9 cellular contexts compared by ENCODE assay signal in genomic region chr2:97745474-97746172, GRCh38. TPM values are rescaled to one million over a fixed set of nuclear protein-coding genes. Genes with fewer than 3 reads are reported as not detected.
A peak's percentile ranks its signal among the peaks of the same experiment; 100 is the strongest.
DNase-seq lines count a peak whose midpoint lies in the region; ATAC-seq lines count a peak whose summit lies in the region.
"Had no signal": no experiment of that assay in that cellular context is flagged by ENCODE, and none has a peak within 500 bp of the region (broad histone marks: within the 10 kb centered on the region; RNA-seq: fewer than 3 reads in every experiment).

No MANE protein-coding gene starts in this region.

- no peaks in the 10 kb centered on the region for H3K27me3 Mint-ChIP-seq in activated naive CD8-positive, alpha-beta T cell treated with anti-CD3 and anti-CD28 coated beads for 36 hours

- no peak overlapping the region for H3K4me3 Mint-ChIP-seq in activated naive CD8-positive, alpha-beta T cell treated with anti-CD3 and anti-CD28 coated beads for 36 hours

- H3K4me1 Mint-ChIP-seq in activated naive CD8-positive, alpha-beta T cell treated with anti-CD3 and anti-CD28 coated beads for 36 hours = peaks cover 57% of the 10 kb centered on the region

- H3K36me3 Mint-ChIP-seq in activated naive CD8-positive, alpha-beta T cell treated with anti-CD3 and anti-CD28 coated beads for 36 hours = peaks cover 30% of the 10 kb centered on the region

- peak overlapping the region; percentile 17 for H3K27ac Mint-ChIP-seq in activated naive CD8-positive, alpha-beta T cell treated with anti-CD3 and anti-CD28 coated beads for 36 hours

- peak; percentile 73 for DNase-seq in NCI-H2107 treated with DMSO at 0.1 percent for 48 hours (lab: John Stamatoyannopoulos, UW; ENCODE audit: unreplicated experiment)
- peak; percentile 65 for DNase-seq in activated naive CD8-positive, alpha-beta T cell treated with anti-CD3 and anti-CD28 coated beads for 36 hours
- peak; percentile 32 to 55 (median 34) for DNase-seq in stimulated activated CD4-positive, alpha-beta T cell treated with anti-CD3 and anti-CD28 coated beads, TNF-alpha, amount 100 ng/mL, for 24 hours (ENCODE audit: low read depth in 3 of 3)
- DNase-seq in HuH-7 (ENCODE audit: low spot score) = no peak
- DNase-seq: esophagus squamous epithelium, NCI-H524 treated with DMSO at 0.1 percent for 48 hours had no signal

- ATAC-seq in GM19043 (IDR thresholded peaks at IDR 0.05; ENCODE audit: low read depth, unreplicated experiment) = peak; percentile 58
- no peak for ATAC-seq in GM18861 (IDR thresholded peaks at IDR 0.05; ENCODE audit: unreplicated experiment)
- ATAC-seq in GM21447 (IDR thresholded peaks at IDR 0.05; ENCODE audit: unreplicated experiment) = no peak

- H3K9me3 Mint-ChIP-seq in activated naive CD8-positive, alpha-beta T cell treated with anti-CD3 and anti-CD28 coated beads for 36 hours = no peaks in the 10 kb centered on the region

RNA-seq across cellular contexts. Expression of gene ZAP70, which starts 32.2 kb away (rescaled TPM):
- total RNA-seq in activated naive CD8-positive, alpha-beta T cell treated with anti-CD3 and anti-CD28 coated beads for 36 hours = 100 to 1,000 TPM; 198 to 204 TPM
